24 cellular contexts compared by ENCODE assay signal in genomic region chr4:56186808-56187523, GRCh38.
DNase-seq lines count a peak whose midpoint lies in the region; ATAC-seq and TF ChIP-seq lines count a peak whose summit lies in the region.
"Had no signal": no experiment of that assay in that cellular context is flagged by ENCODE, and none has a peak within 500 bp of the region (broad histone marks: within the 10 kb centered on the region; RNA-seq: fewer than 3 reads in every experiment).

No MANE protein-coding gene starts in this region.

- H3K27me3 Mint-ChIP-seq in GM23338 (ENCODE audit: insufficient read depth, low read depth, poor library complexity) (peaks cover 3% of the 10 kb centered on the region), WTC11 (ENCODE audit: low read depth) (no peaks in the 10 kb centered on the region; the same call in 1 of the 2 replicates)
- H3K27me3 Mint-ChIP-seq: activated B cell treated with CpG ODN at 0.5 μM for 24 hours had no signal

- DNase-seq in GM23338 (ENCODE audit: low spot score) (peak; percentile 23), NCI-H146 (lab: John Stamatoyannopoulos, UW) (peak; percentile 51), WTC11 (ENCODE audit: low spot score) (no peak), myocyte (ENCODE audit: low read depth) (peak; percentile 2), caudate nucleus (lab: John Stamatoyannopoulos, UW) (no peak), mucosa of descending colon (no peak)
- DNase-seq: activated B cell treated with CpG ODN at 0.5 μM for 24 hours; activated CD4-positive, alpha-beta T cell treated with anti-CD3 and anti-CD28 coated beads, Interleukin-2, amount 50 U/mL, for 1 hour; activated naive CD4-positive, alpha-beta T cell treated with Interleukin-2 at 50 U/mL for 16 hours; activated T-cell treated with anti-CD3 and anti-CD28 coated beads, Interleukin-2, amount 50 U/mL, for 72 hours; DND-41; GOT3; left ventricle myocardium inferior; natural killer cell; NCI-H2029 treated with DMSO at 0.1 percent for 48 hours; NCI-H510A treated with DMSO at 0.1 percent for 48 hours; retina; SHP77; SW 1271; transverse colon had no signal

- H3K9me2 ChIP-seq in GM23338 (ENCODE audit: insufficient read depth): no peaks in the 10 kb centered on the region

- peak; percentile 85 for ATAC-seq in GM23338
- no peak; the same call in 1 of the 2 replicates for ATAC-seq in WTC11
- no peak for ATAC-seq in mucosa of descending colon
- ATAC-seq in GM21515 (IDR thresholded peaks at IDR 0.05; ENCODE audit: unreplicated experiment): no peak
- ATAC-seq: natural killer cell, Panc1 had no signal

- H3K4me3 Mint-ChIP-seq in GM23338 (no peak overlapping the region), WTC11 (no peak overlapping the region)
- H3K4me3 Mint-ChIP-seq: activated B cell treated with CpG ODN at 0.5 μM for 24 hours; activated T-cell treated with anti-CD3 and anti-CD28 coated beads, Interleukin-2, amount 50 U/mL, for 72 hours; natural killer cell had no signal

- H2AFZ ChIP-seq in GM23338: no peak overlapping the region

- H3K4me3 ChIP-seq in GM23338 (no peak overlapping the region), mucosa of descending colon (no peak overlapping the region)
- H3K4me3 ChIP-seq: BLaER1, left ventricle myocardium inferior, transverse colon had no signal

- no peaks in the 10 kb centered on the region for H3K4me1 ChIP-seq in GM23338 (ENCODE audit: insufficient read depth)
- H3K4me1 ChIP-seq in mucosa of descending colon (ENCODE audit: low read depth): no peaks in the 10 kb centered on the region
- H3K4me1 ChIP-seq: left ventricle myocardium inferior, transverse colon had no signal

- H3K9me3 Mint-ChIP-seq in GM23338 (peaks cover 11% of the 10 kb centered on the region), WTC11 (peaks cover 14% of the 10 kb centered on the region)
- H3K9me3 Mint-ChIP-seq: natural killer cell had no signal

- H3K27ac Mint-ChIP-seq in GM23338 (no peak overlapping the region), WTC11 (no peak overlapping the region)
- H3K27ac Mint-ChIP-seq: activated B cell treated with CpG ODN at 0.5 μM for 24 hours; activated T-cell treated with anti-CD3 and anti-CD28 coated beads, Interleukin-2, amount 50 U/mL, for 72 hours; natural killer cell had no signal

- H3K79me2 ChIP-seq in GM23338 (replicated peaks; ENCODE audit: insufficient read depth): no peaks in the 10 kb centered on the region

- no peaks in the 10 kb centered on the region for H3F3A ChIP-seq in GM23338 (replicated peaks; ENCODE audit: low read depth)

- intact Hi-C loops in mucosa of descending colon (cut with DNase I, micrococcal nuclease): no loop called here

- peak overlapping the region; percentile 21; the same call in 1 of the 2 replicates for H3K4me2 ChIP-seq in GM23338
- H3K4me2 ChIP-seq: BLaER1 had no signal

- H4K20me1 ChIP-seq in GM23338 (replicated peaks; ENCODE audit: insufficient read depth): no peaks in the 10 kb centered on the region
- H4K20me1 ChIP-seq: BLaER1 had no signal

- no peaks in the 10 kb centered on the region for H3K27me3 ChIP-seq in GM23338 (ENCODE audit: insufficient read depth)
- H3K27me3 ChIP-seq: BLaER1, transverse colon had no signal

- CTCF ChIA-PET in WTC11 (lab: Charles Lee): no interaction called here

- POLR2A ChIA-PET in WTC11 (lab: Charles Lee): interaction anchor here (0.8 kb wide), 1 partner anchor 65 kb away, joined by 4 read pairs; no protein-coding TSS in a partner anchor

- H3K4me1 Mint-ChIP-seq in GM23338 (peaks cover 12% of the 10 kb centered on the region; the same call in 2 of the 3 replicates), WTC11 (peaks cover 22% of the 10 kb centered on the region)
- H3K4me1 Mint-ChIP-seq: natural killer cell had no signal

- H3K36me3 ChIP-seq in GM23338 (ENCODE audit: insufficient read depth) (no peaks in the 10 kb centered on the region), mucosa of descending colon (ENCODE audit: low read depth) (no peaks in the 10 kb centered on the region)
- H3K36me3 ChIP-seq: left ventricle myocardium inferior, transverse colon had no signal

- H3K27ac ChIP-seq in GM23338 (ENCODE audit: low read depth) (no peak overlapping the region), caudate nucleus (ENCODE audit: low read depth, low read length) (no peak overlapping the region)
- H3K27ac ChIP-seq: BLaER1, HL-60, left ventricle myocardium inferior, transverse colon had no signal

- no peaks in the 10 kb centered on the region for H3K9me3 ChIP-seq in mucosa of descending colon
- H3K9me3 ChIP-seq: transverse colon had no signal

- TF ChIP-seq CTCF in GM23338 (conservative IDR thresholded peaks at IDR 0.05; ENCODE audit: low read depth in 2 of 2) (no peak; a peak in 1 of 4 replicates), WTC11 (IDR thresholded peaks at IDR 0.05) (no peak), mucosa of descending colon (IDR thresholded peaks at IDR 0.05) (no peak)

- H3K36me3 Mint-ChIP-seq in GM23338 (ENCODE audit: low read depth): peaks cover 35% of the 10 kb centered on the region
- peaks cover 21% of the 10 kb centered on the region for H3K36me3 Mint-ChIP-seq in WTC11
- H3K36me3 Mint-ChIP-seq: natural killer cell had no signal

TF ChIP-seq in GM23338, 12 proteins besides CTCF, POLR2A, EP300 and RAD21 (continues in another document):
- TF ChIP-seq ZNF331 (CRISPR knock-in tag; IDR thresholded peaks at IDR 0.05; ENCODE audit: low read depth) (no peak), NANOG (IDR thresholded peaks at IDR 0.05; ENCODE audit: borderline replicate concordance) (no peak), REST (IDR thresholded peaks at IDR 0.05; ENCODE audit: unreplicated experiment) (no peak), EZH2phosphoT487 (IDR thresholded peaks at IDR 0.05; ENCODE audit: unreplicated experiment) (no peak), POLR2AphosphoS5 (IDR thresholded peaks at IDR 0.05; ENCODE audit: low read depth) (no peak), JUNB (IDR thresholded peaks at IDR 0.05; ENCODE audit: unreplicated experiment) (no peak)

TF ChIP-seq in WTC11, 78 proteins besides CTCF, POLR2A, EP300 and RAD21:
- TF ChIP-seq ELF4 (CRISPR knock-in tag; IDR thresholded peaks at IDR 0.05; ENCODE audit: low read depth) (no peak), E2F5 (CRISPR knock-in tag; IDR thresholded peaks at IDR 0.05) (no peak), ATF2 (CRISPR knock-in tag; IDR thresholded peaks at IDR 0.05; ENCODE audit: borderline replicate concordance, low read depth) (no peak), FOXK1 (CRISPR knock-in tag; IDR thresholded peaks at IDR 0.05) (no peak), ESRRA (CRISPR knock-in tag; IDR thresholded peaks at IDR 0.05; ENCODE audit: borderline replicate concordance) (no peak), AFF4 (CRISPR knock-in tag; IDR thresholded peaks at IDR 0.05; ENCODE audit: borderline replicate concordance) (no peak), ZNF121 (CRISPR knock-in tag; IDR thresholded peaks at IDR 0.05) (peak; percentile 93)

Comparison
In these comparisons a context has a peak if more than half of its experiments do, and no peak if none do; other contexts are left out.
1. DNase-seq: peak in GM23338 (single experiment), NCI-H146 (single experiment) and myocyte (single experiment); none in WTC11 (single experiment), caudate nucleus (0 of 61) and mucosa of descending colon (0 of 3).